Comparison of ENCODE assay signal across 30 cellular contexts in the genomic region with DNA sequence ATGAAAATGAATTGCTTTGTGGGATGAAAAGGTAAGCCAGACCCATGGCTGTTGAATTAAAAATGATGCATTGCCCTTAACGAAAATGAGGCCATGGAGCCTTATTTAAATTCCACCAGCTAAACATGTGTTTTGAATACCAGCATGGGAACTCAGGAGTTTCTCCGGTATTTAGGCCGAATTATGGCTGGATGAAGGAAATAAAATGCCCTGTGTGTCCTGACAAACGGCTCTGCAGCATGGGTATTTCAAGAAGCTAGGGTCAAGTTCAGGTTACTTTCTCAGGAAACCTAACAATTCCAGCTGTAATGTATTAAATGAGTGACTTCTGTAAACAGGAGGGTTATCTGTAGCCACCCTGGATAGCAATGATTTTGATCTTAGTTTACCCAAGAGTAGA. TPM values are rescaled to one million over a fixed set of nuclear protein-coding genes. Genes with fewer than 3 reads are reported as not detected.
DNase-seq lines count a peak whose midpoint lies in the region; ATAC-seq, FAIRE-seq and TF ChIP-seq lines count a peak whose summit lies in the region.
"Had no signal": no experiment of that assay in that cellular context is flagged by ENCODE, and none has a peak within 500 bp of the region (broad histone marks: within the 10 kb centered on the region; RNA-seq: fewer than 3 reads in every experiment).

No MANE protein-coding gene starts in this region.

- no peaks in the 10 kb centered on the region for H3K9me3 Mint-ChIP-seq in T-cell
- H3K9me3 Mint-ChIP-seq: activated naive CD4-positive, alpha-beta T cell treated with anti-CD3 and anti-CD28 coated beads, Interleukin-2, amount 50 U/mL, for 24 hours; activated T-helper 2 cell treated with anti-CD3 and anti-CD28 coated beads, Interferon-gamma antibody, Interleukin-2, Interleukin-4, amounts not matched to agents 10 μg/mL and 5 μg/mL and 100 μg/mL, durations not matched to agents 14 hours and 24 hours and 36 hours; effector memory CD8-positive, alpha-beta T cell; IgD-negative memory B cell; neural progenitor cell; stimulated activated naive CD8-positive, alpha-beta T cell treated with anti-CD3 and anti-CD28 coated beads, Interleukin-15, amount 100 ng/mL, for 72 hours had no signal

- FAIRE-seq in urothelium cell line (lab: Jason Lieb, UNC), result no peak

- H3K4me3 Mint-ChIP-seq in T-cell, result no peak overlapping the region
- H3K4me3 Mint-ChIP-seq: activated naive CD4-positive, alpha-beta T cell treated with anti-CD3 and anti-CD28 coated beads, Interleukin-2, amount 50 U/mL, for 24 hours; effector memory CD8-positive, alpha-beta T cell; GM23338; IgD-negative memory B cell; neural progenitor cell; stimulated activated naive CD8-positive, alpha-beta T cell treated with anti-CD3 and anti-CD28 coated beads, Interleukin-15, amount 100 ng/mL, for 72 hours had no signal

- WGBS in smooth muscle cell (ENCODE audit: low lambda C conversion rate), result 91% methylated on average over 4 of the region's 4 CpGs

- H3K9me3 ChIP-seq in ascending aorta (no peaks in the 10 kb centered on the region), smooth muscle cell (replicated peaks; ENCODE audit: low read depth) (no peaks in the 10 kb centered on the region)
- H3K9me3 ChIP-seq: Peyer's patch, right atrium auricular region, spleen had no signal

- H3K27me3 ChIP-seq in ascending aorta (no peaks in the 10 kb centered on the region), smooth muscle cell (ENCODE audit: low read depth) (no peaks in the 10 kb centered on the region)
- H3K27me3 ChIP-seq: neural progenitor cell, Peyer's patch, right atrium auricular region, spleen had no signal

- peak overlapping the region; percentile 6 to 43 for H3K27ac ChIP-seq in ascending aorta
- peak overlapping the region; percentile 62 for H3K27ac ChIP-seq in smooth muscle cell (ENCODE audit: low read depth)
- H3K27ac ChIP-seq: C4-2B, cardiac muscle cell, neural progenitor cell, Peyer's patch, WERI-Rb-1 had no signal

- no peak overlapping the region for H3K4me2 ChIP-seq in smooth muscle cell
- H3K4me2 ChIP-seq: GM23338, neural progenitor cell had no signal

- peaks cover 61% of the 10 kb centered on the region for H4K20me1 ChIP-seq in smooth muscle cell (ENCODE audit: low read depth)

- H3K4me3 ChIP-seq in ascending aorta (no peak overlapping the region), foreskin fibroblast (ENCODE audit: low read depth in 1 of 2, low read length in 2 of 2) (no peak overlapping the region), smooth muscle cell (no peak overlapping the region)
- H3K4me3 ChIP-seq: cardiac muscle cell, GM23338, neural progenitor cell, Peyer's patch, right atrium auricular region, spleen had no signal

- H3K4me1 ChIP-seq in ascending aorta (peaks cover 0 to 30% of the 10 kb centered on the region in 2 donors), smooth muscle cell (ENCODE audit: low read depth) (no peaks in the 10 kb centered on the region)
- H3K4me1 ChIP-seq: neural progenitor cell, Peyer's patch had no signal

- H2AFZ ChIP-seq in smooth muscle cell (ENCODE audit: low read depth), result no peak overlapping the region
- H2AFZ ChIP-seq: GM23338, neural progenitor cell had no signal

- H3K9ac ChIP-seq in smooth muscle cell (ENCODE audit: low read depth), result no peak overlapping the region
- H3K9ac ChIP-seq: neural progenitor cell had no signal

- H3K27ac Mint-ChIP-seq in T-cell, result no peak overlapping the region
- H3K27ac Mint-ChIP-seq: activated naive CD4-positive, alpha-beta T cell treated with anti-CD3 and anti-CD28 coated beads, Interleukin-2, amount 50 U/mL, for 24 hours; activated T-helper 2 cell treated with anti-CD3 and anti-CD28 coated beads, Interferon-gamma antibody, Interleukin-2, Interleukin-4, amounts not matched to agents 10 μg/mL and 5 μg/mL and 100 μg/mL, durations not matched to agents 14 hours and 24 hours and 36 hours; effector memory CD8-positive, alpha-beta T cell; GM23338; IgD-negative memory B cell; neural progenitor cell; stimulated activated naive CD8-positive, alpha-beta T cell treated with anti-CD3 and anti-CD28 coated beads, Interleukin-15, amount 100 ng/mL, for 72 hours had no signal

- intact Hi-C loops in ascending aorta (cut with DNase I), result no loop called here

- DNase-seq in GM04503 (ENCODE audit: low read depth) (peak; percentile 81), ascending aorta (ENCODE audit: low spot score in 2 of 2) (no peak), foreskin fibroblast (peak; percentile 30 to 43), smooth muscle cell (lab: John Stamatoyannopoulos, UW; ENCODE audit: unreplicated experiment) (no peak), medulla oblongata (ENCODE audit: extremely low spot score) (no peak), urothelium cell line (ENCODE audit: low spot score) (no peak), T-cell (no peak)
- DNase-seq in activated CD4-positive, alpha-beta T cell treated with anti-CD3 and anti-CD28 coated beads, Interleukin-2, amount 50 U/mL, for 48 hours, result no peak
- DNase-seq: activated CD4-positive, alpha-beta T cell treated with anti-CD3 and anti-CD28 coated beads for 4 hours; activated CD8-positive, alpha-beta memory T cell treated with anti-CD3 and anti-CD28 coated beads for 24 hours; activated T-cell treated with anti-CD3 and anti-CD28 coated beads for 4 hours; COR-L47; effector memory CD8-positive, alpha-beta T cell; hippocampal formation; MV-4-11; NCI-H446 treated with DMSO at 0.1 percent for 48 hours; NCI-H774; Peyer's patch; spleen; stimulated activated CD4-positive, alpha-beta T cell treated with anti-CD3 and anti-CD28 coated beads, Interleukin-2, amount 100 ng/mL, for 24 hours; stimulated activated naive CD8-positive, alpha-beta T cell treated with anti-CD3 and anti-CD28 coated beads, Interleukin-15, amount 100 ng/mL, for 72 hours; WERI-Rb-1 had no signal

- no peak for ATAC-seq in T-cell (replicated peaks in 1 of 4)
- ATAC-seq: effector memory CD8-positive, alpha-beta T cell; GM23338; stimulated activated naive CD8-positive, alpha-beta T cell treated with anti-CD3 and anti-CD28 coated beads, Interleukin-15, amount 100 ng/mL, for 72 hours had no signal

- peaks cover 0 to 2% of the 10 kb centered on the region in 2 donors for H3K27me3 Mint-ChIP-seq in T-cell
- H3K27me3 Mint-ChIP-seq: stimulated activated naive CD8-positive, alpha-beta T cell treated with anti-CD3 and anti-CD28 coated beads, Interleukin-15, amount 100 ng/mL, for 72 hours had no signal

- peaks cover 41% of the 10 kb centered on the region for H3F3A ChIP-seq in smooth muscle cell (ENCODE audit: low read depth)

- H3K36me3 ChIP-seq in ascending aorta (peaks cover 4 to 6% of the 10 kb centered on the region in 2 donors), smooth muscle cell (ENCODE audit: low read depth) (peaks cover 3% of the 10 kb centered on the region)
- H3K36me3 ChIP-seq: cardiac muscle cell, neural progenitor cell, Peyer's patch had no signal

- CTCF ChIA-PET in T-cell (lab: Charles Lee), result no interaction called here

- POLR2A ChIA-PET in T-cell (lab: Charles Lee), result no interaction called here

- no peaks in the 10 kb centered on the region for H3K4me1 Mint-ChIP-seq in T-cell
- H3K4me1 Mint-ChIP-seq: activated naive CD4-positive, alpha-beta T cell treated with anti-CD3 and anti-CD28 coated beads, Interleukin-2, amount 50 U/mL, for 24 hours; neural progenitor cell; stimulated activated naive CD8-positive, alpha-beta T cell treated with anti-CD3 and anti-CD28 coated beads, Interleukin-15, amount 100 ng/mL, for 72 hours had no signal

- peaks cover 82% of the 10 kb centered on the region for H3K79me2 ChIP-seq in smooth muscle cell (ENCODE audit: low read depth)

- no peak for TF ChIP-seq CTCF in ascending aorta (IDR thresholded peaks at IDR 0.05)
- TF ChIP-seq CTCF in foreskin fibroblast (IDR thresholded peaks at IDR 0.05; ENCODE audit: low read depth, low read length), result no peak
- no peak for TF ChIP-seq CTCF in smooth muscle cell (IDR thresholded peaks at IDR 0.05; ENCODE audit: borderline replicate concordance, insufficient read depth, poor library complexity, severe bottlenecking)

- H3K36me3 Mint-ChIP-seq in T-cell, result no peaks in the 10 kb centered on the region
- H3K36me3 Mint-ChIP-seq: activated naive CD4-positive, alpha-beta T cell treated with anti-CD3 and anti-CD28 coated beads, Interleukin-2, amount 50 U/mL, for 24 hours had no signal

RNA-seq across cellular contexts. Expression of gene AMOTL1, which starts 38.3 kb away (rescaled TPM):
- total RNA-seq in ascending aorta (32.6 TPM), smooth muscle cell (61.0 and 63.5 TPM in 2 replicates), T-cell (1 to 10 TPM in 1 of 5 donors, under 1 TPM in 4; 0.07 to 1.2 (median 0.35) TPM)
- 23.4 and 23.8 TPM in 2 replicates for polyA plus RNA-seq in smooth muscle cell
- polyA plus RNA-seq: IgD-negative memory B cell had no signal

Comparison
In these comparisons a context has a peak if more than half of its experiments do, and no peak if none do; other contexts are left out.
1. DNase-seq: peak in GM04503 (single experiment) and foreskin fibroblast (2 of 2); none in ascending aorta (0 of 2), smooth muscle cell (single experiment), activated CD4-positive, alpha-beta T cell treated with anti-CD3 and anti-CD28 coated beads, Interleukin-2, amount 50 U/mL, for 48 hours (0 of 2), medulla oblongata (single experiment), urothelium cell line (single experiment) and T-cell (0 of 34).
2. RNA of gene AMOTL1, which starts 38.3 kb away (total RNA-seq): 61.0 to 63.5 TPM in smooth muscle cell and 32.6 TPM in ascending aorta (single experiment); 0.07 to 1.2 TPM in T-cell; every median in the first group is over 10 times any median in the second.